ENCODE assay signal across 8 cellular contexts in the genomic region with DNA sequence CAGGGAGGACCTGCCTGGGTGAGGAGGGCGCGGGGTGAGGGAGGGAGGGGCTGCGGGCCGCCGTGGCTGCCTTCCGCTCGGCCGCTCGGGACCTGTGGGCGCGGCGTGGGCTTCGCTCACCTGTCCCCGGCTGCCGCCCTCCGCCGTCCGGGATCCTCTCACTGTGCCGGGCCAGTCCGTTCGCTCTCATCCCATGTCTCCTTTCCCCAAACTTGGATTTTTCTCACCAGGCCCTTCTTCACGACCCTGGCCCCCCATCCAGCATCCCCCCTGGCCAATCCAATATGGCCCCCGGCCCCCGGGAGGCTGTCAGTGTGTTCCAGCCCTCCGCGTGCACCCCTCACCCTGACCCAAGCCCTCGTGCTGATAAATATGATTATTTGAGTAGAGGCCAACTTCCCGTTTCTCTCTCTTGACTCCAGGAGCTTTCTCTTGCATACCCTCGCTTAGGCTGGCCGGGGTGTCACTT. TPM values are rescaled to one million over a fixed set of nuclear protein-coding genes. Genes with fewer than 3 reads are reported as not detected.
DNase-seq lines count a peak whose midpoint lies in the region; ATAC-seq, FAIRE-seq and TF ChIP-seq lines count a peak whose summit lies in the region.

No MANE protein-coding gene starts in this region.

- FAIRE-seq in small intestine (lab: Jason Lieb, UNC) = no peak

- peak overlapping the region; percentile 86 to 96 for H3K27ac ChIP-seq in right atrium auricular region
- H3K27ac ChIP-seq in small intestine (ENCODE audit: low read depth in 1 of 2, low read length in 1 of 2) = peak overlapping the region; percentile 66 to 93

- H3K27me3 ChIP-seq in right atrium auricular region = no peaks in the 10 kb centered on the region
- H3K27me3 ChIP-seq in small intestine (ENCODE audit: control insufficient read depth in 2 of 2, insufficient read depth in 2 of 2, low read length in 2 of 2) = no peaks in the 10 kb centered on the region

- H3K9me3 Mint-ChIP-seq in activated CD8-positive, alpha-beta T cell treated with anti-CD3 and anti-CD28 coated beads for 36 hours = no peaks in the 10 kb centered on the region

- H3K4me3 ChIP-seq in right atrium auricular region (peak overlapping the region; percentile 95), small intestine (ENCODE audit: low read depth in 1 of 2, low read length in 2 of 2) (peak overlapping the region; percentile 72 to 92)

- peaks cover 30% of the 10 kb centered on the region for H3K4me1 Mint-ChIP-seq in activated CD8-positive, alpha-beta T cell treated with anti-CD3 and anti-CD28 coated beads for 36 hours (ENCODE audit: low read depth)

- WGBS in small intestine, 3 donors = 0 to 1% (median 1%) methylated on average over 12 to 29 of the region's 30 CpGs

- H3K9me3 ChIP-seq in right atrium auricular region = no peaks in the 10 kb centered on the region
- H3K9me3 ChIP-seq in small intestine (ENCODE audit: control insufficient read depth, low read depth) = no peaks in the 10 kb centered on the region

- H3K27me3 Mint-ChIP-seq in activated CD8-positive, alpha-beta T cell treated with anti-CD3 and anti-CD28 coated beads for 36 hours = no peaks in the 10 kb centered on the region

- peaks cover 7% of the 10 kb centered on the region for H3K36me3 Mint-ChIP-seq in activated CD8-positive, alpha-beta T cell treated with anti-CD3 and anti-CD28 coated beads for 36 hours (ENCODE audit: low read depth)

- ATAC-seq in HG03045 (IDR thresholded peaks at IDR 0.05; ENCODE audit: unreplicated experiment) = peak; percentile 19
- ATAC-seq in activated CD8-positive, alpha-beta T cell treated with anti-CD3 and anti-CD28 coated beads for 36 hours = peak; percentile 45
- ATAC-seq in GM19463 (IDR thresholded peaks at IDR 0.05; ENCODE audit: unreplicated experiment) = no peak

- POLR2A ChIA-PET in activated CD8-positive, alpha-beta T cell treated with anti-CD3 and anti-CD28 coated beads for 36 hours (lab: Charles Lee) = interaction anchor here (0.9 to 6.3 kb wide), 6 partner anchors 9 to 85 kb away, joined by 3 to 59 read pairs (median 4); a partner anchor contains a TSS

- CTCF ChIA-PET in activated CD8-positive, alpha-beta T cell treated with anti-CD3 and anti-CD28 coated beads for 36 hours (lab: Charles Lee) = interaction anchor here (1.1 to 4.1 kb wide), 3 partner anchors 20 to 66 kb away, joined by 3 to 22 read pairs (median 7); a partner anchor contains a TSS

- peak overlapping the region; percentile 95 for H3K27ac Mint-ChIP-seq in activated CD8-positive, alpha-beta T cell treated with anti-CD3 and anti-CD28 coated beads for 36 hours

- peak overlapping the region; percentile 94 for H3K4me3 Mint-ChIP-seq in activated CD8-positive, alpha-beta T cell treated with anti-CD3 and anti-CD28 coated beads for 36 hours

- intact Hi-C loops in activated CD8-positive, alpha-beta T cell treated with anti-CD3 and anti-CD28 coated beads for 36 hours (cut with micrococcal nuclease) = no loop called here

- no peak for TF ChIP-seq CTCF in activated CD8-positive, alpha-beta T cell treated with anti-CD3 and anti-CD28 coated beads for 36 hours (IDR thresholded peaks at IDR 0.05)
- TF ChIP-seq CTCF in right atrium auricular region (IDR thresholded peaks at IDR 0.05) = no peak

- H3K4me1 ChIP-seq in right atrium auricular region (peaks cover 0 to 39% of the 10 kb centered on the region in 2 donors), small intestine (ENCODE audit: control insufficient read depth in 2 of 2, insufficient read depth in 1 of 2, low read depth in 1 of 2, low read length in 1 of 2) (peaks cover 4 to 10% of the 10 kb centered on the region in 2 donors)

- peak; percentile 48 to 53 for DNase-seq in AML-193 (lab: John Stamatoyannopoulos, UW)
- no peak for DNase-seq in activated CD8-positive, alpha-beta T cell treated with anti-CD3 and anti-CD28 coated beads for 36 hours
- no peak for DNase-seq in right atrium auricular region (ENCODE audit: low spot score)
- peak; percentile 22 for DNase-seq in small intestine
- DNase-seq in COR-L47 (lab: John Stamatoyannopoulos, UW) = no peak
- no peak for DNase-seq in NCI-H2196 treated with DMSO at 0.1 percent for 48 hours (lab: John Stamatoyannopoulos, UW; ENCODE audit: unreplicated experiment)

- H3K36me3 ChIP-seq in right atrium auricular region (no peaks in the 10 kb centered on the region), small intestine (ENCODE audit: control insufficient read depth in 2 of 2, insufficient read depth in 2 of 2, low read length in 2 of 2) (no peaks in the 10 kb centered on the region)

RNA-seq across cellular contexts. Expression of a gene that starts 0.4 kb away (rescaled TPM):
- total RNA-seq in activated CD8-positive, alpha-beta T cell treated with anti-CD3 and anti-CD28 coated beads for 36 hours = 10 to 100 TPM; 22.4 to 32.1 TPM
- total RNA-seq in right atrium auricular region = 1 to 10 TPM; 4.0 to 9.0 TPM
- 100 to 1,000 TPM in 2 of 3 donors, 10 to 100 TPM in 1; 19.9 to 164 (median 121) TPM for polyA plus RNA-seq in small intestine

RNA-seq across cellular contexts. Expression of a gene that starts 22.5 kb away (rescaled TPM):
- 10 to 100 TPM; 17.9 to 18.1 TPM for total RNA-seq in activated CD8-positive, alpha-beta T cell treated with anti-CD3 and anti-CD28 coated beads for 36 hours
- 10 to 100 TPM; 61.6 to 83.0 TPM for total RNA-seq in right atrium auricular region
- polyA plus RNA-seq in small intestine = 10 to 100 TPM in 1 of 3 donors, 1 to 10 TPM in 2; 3.1 to 10.5 (median 4.1) TPM

RNA-seq across cellular contexts. Expression of a gene that starts 25.0 kb away (rescaled TPM):
- not detected for total RNA-seq in activated CD8-positive, alpha-beta T cell treated with anti-CD3 and anti-CD28 coated beads for 36 hours
- not detected for total RNA-seq in right atrium auricular region
- polyA plus RNA-seq in small intestine = under 1 TPM in 2 of 3 donors, not detected in 1; 0.13 to 0.27 TPM

RNA-seq across cellular contexts. Expression of a gene that starts 25.8 kb away (rescaled TPM):
- total RNA-seq in activated CD8-positive, alpha-beta T cell treated with anti-CD3 and anti-CD28 coated beads for 36 hours = 10 to 100 TPM; 39.7 to 40.4 TPM
- total RNA-seq in right atrium auricular region = 10 to 100 TPM; 15.4 to 15.6 TPM
- 1 to 10 TPM; 1.6 to 5.9 (median 2.0) TPM for polyA plus RNA-seq in small intestine

RNA-seq across cellular contexts. Expression of a gene that starts 33.4 kb away (rescaled TPM):
- 10 to 100 TPM; 12.5 to 14.8 TPM for total RNA-seq in activated CD8-positive, alpha-beta T cell treated with anti-CD3 and anti-CD28 coated beads for 36 hours
- 1 to 10 TPM; 5.0 to 8.1 TPM for total RNA-seq in right atrium auricular region
- polyA plus RNA-seq in small intestine = 1 to 10 TPM; 4.0 to 5.0 (median 4.6) TPM

Comparison
In these comparisons a context has a peak if more than half of its experiments do, and no peak if none do; other contexts are left out.
1. DNase-seq: peak in AML-193 (2 of 2) and small intestine (single experiment); none in activated CD8-positive, alpha-beta T cell treated with anti-CD3 and anti-CD28 coated beads for 36 hours (single experiment), right atrium auricular region (single experiment), COR-L47 (single experiment) and NCI-H2196 treated with DMSO at 0.1 percent for 48 hours (single experiment).